In genomic region chr2:220985561-220985960, GRCh38 we compare ENCODE assay signal across 18 cellular contexts.
A peak's percentile ranks its signal among the peaks of the same experiment; 100 is the strongest.
DNase-seq lines count a peak whose midpoint lies in the region; ATAC-seq, FAIRE-seq and TF ChIP-seq lines count a peak whose summit lies in the region.
"Had no signal": no experiment of that assay in that cellular context is flagged by ENCODE, and none has a peak within 500 bp of the region (broad histone marks: within the 10 kb centered on the region; RNA-seq: fewer than 3 reads in every experiment).

No MANE protein-coding gene starts in this region.

- in situ Hi-C loops in mammary epithelial cell (cut with MboI; ENCODE audit: low sequenced_read_pairs in 2 of 2) = no loop called here

- H3K27ac ChIP-seq in mammary epithelial cell (ENCODE audit: insufficient read depth, low read depth, low read length) = no peak overlapping the region
- no peak overlapping the region for H3K27ac ChIP-seq in breast epithelium
- H3K27ac ChIP-seq in thyroid gland = no peak overlapping the region
- H3K27ac ChIP-seq in upper lobe of right lung = no peak overlapping the region
- H3K27ac ChIP-seq: 22Rv1, A549, BLaER1, HL-60 had no signal

- FAIRE-seq in bronchial epithelial cell (lab: Jason Lieb, UNC) = no peak
- FAIRE-seq: A549, HTR-8/SVneo had no signal

- no peak overlapping the region for H3K9ac ChIP-seq in mammary epithelial cell (ENCODE audit: insufficient read depth, low read length)
- H3K9ac ChIP-seq: BLaER1 had no signal

- peaks cover 3% of the 10 kb centered on the region for H3K4me1 ChIP-seq in mammary epithelial cell (ENCODE audit: insufficient read depth, low read length)
- H3K4me1 ChIP-seq in breast epithelium = no peaks in the 10 kb centered on the region
- H3K4me1 ChIP-seq in thyroid gland = peaks cover 5 to 6% of the 10 kb centered on the region in 2 donors
- H3K4me1 ChIP-seq in upper lobe of right lung = no peaks in the 10 kb centered on the region
- H3K4me1 ChIP-seq: A549, BLaER1, HAP-1 had no signal

- no peak overlapping the region for H2AFZ ChIP-seq in mammary epithelial cell (ENCODE audit: low read depth, low read length)

- H3K36me3 ChIP-seq in mammary epithelial cell (ENCODE audit: insufficient read depth, low read length) (no peaks in the 10 kb centered on the region), breast epithelium (no peaks in the 10 kb centered on the region), bronchial epithelial cell (ENCODE audit: control insufficient read depth, insufficient read depth, low read length) (no peaks in the 10 kb centered on the region), thyroid gland (no peaks in the 10 kb centered on the region), upper lobe of right lung (no peaks in the 10 kb centered on the region)
- H3K36me3 ChIP-seq: BLaER1, HAP-1 had no signal

- TF ChIP-seq POLR2A in breast epithelium (IDR thresholded peaks at IDR 0.05) (no peak), thyroid gland (IDR thresholded peaks at IDR 0.05) (no peak)

- H3K27me3 ChIP-seq in mammary epithelial cell (ENCODE audit: insufficient read depth, low read length) = peaks cover 4% of the 10 kb centered on the region
- no peaks in the 10 kb centered on the region for H3K27me3 ChIP-seq in breast epithelium
- peaks cover 2% of the 10 kb centered on the region for H3K27me3 ChIP-seq in bronchial epithelial cell (ENCODE audit: control insufficient read depth, insufficient read depth, low read length)
- no peaks in the 10 kb centered on the region for H3K27me3 ChIP-seq in thyroid gland
- no peaks in the 10 kb centered on the region for H3K27me3 ChIP-seq in upper lobe of right lung
- H3K27me3 ChIP-seq: BLaER1 had no signal

- TF ChIP-seq CTCF in mammary epithelial cell (conservative IDR thresholded peaks at IDR 0.05 in 1 of 2, IDR thresholded peaks at IDR 0.05 in 1 of 2; ENCODE audit: extremely low read depth in 1 of 2, insufficient read depth in 1 of 2, low read depth in 1 of 2, low read length in 2 of 2) (no peak), breast epithelium (IDR thresholded peaks at IDR 0.05) (no peak), bronchial epithelial cell (IDR thresholded peaks at IDR 0.05; ENCODE audit: insufficient read depth, low read length, severe bottlenecking) (no peak), thyroid gland (IDR thresholded peaks at IDR 0.05) (no peak), upper lobe of right lung (IDR thresholded peaks at IDR 0.05) (no peak)

- CTCF ChIA-PET in mammary epithelial cell (lab: Charles Lee; ENCODE audit: low non-redundant PET) = no interaction called here

- no peak for ATAC-seq in upper lobe of right lung
- ATAC-seq in GM21717 (IDR thresholded peaks at IDR 0.05; ENCODE audit: unreplicated experiment) = no peak
- ATAC-seq: A549 had no signal

- no peak overlapping the region for H3K4me3 ChIP-seq in mammary epithelial cell (replicated peaks in 1 of 3; ENCODE audit: insufficient read depth in 1 of 3, low read depth in 2 of 3, low read length in 3 of 3)
- H3K4me3 ChIP-seq in breast epithelium = no peak overlapping the region
- H3K4me3 ChIP-seq in bronchial epithelial cell (ENCODE audit: low read depth, low read length) = no peak overlapping the region
- H3K4me3 ChIP-seq in thyroid gland (replicated peaks in 1 of 3) = no peak overlapping the region
- no peak overlapping the region for H3K4me3 ChIP-seq in upper lobe of right lung
- H3K4me3 ChIP-seq: A549, BLaER1, HAP-1 had no signal

- 0% methylated on average over 4 of the region's 4 CpGs for WGBS in mammary epithelial cell (ENCODE audit: low coverage, missing lambda C conversion rate)
- 53 to 59% methylated on average over 4 of the region's 4 CpGs for WGBS in thyroid gland, 2 donors

- dilution Hi-C loops in mammary epithelial cell (cut with HindIII; ENCODE audit: low sequenced_read_pairs) = no loop called here

- DNase-seq in mammary epithelial cell (peak; percentile 56), breast epithelium (ENCODE audit: low spot score in 2 of 2) (no peak), bronchial epithelial cell (ENCODE audit: low read depth) (peak; percentile 57), kidney tubule cell (ENCODE audit: low spot score) (peak; percentile 19), thyroid gland (peak; percentile 2 to 4), upper lobe of right lung (no peak), NCI-H128 (lab: John Stamatoyannopoulos, UW; ENCODE audit: unreplicated experiment) (no peak)
- DNase-seq: CD4-positive, alpha-beta memory T cell; DMS79 treated with DMSO at 0.1 percent for 48 hours; GF-D8; IMR-90 had no signal

- no TSS peak for BruUV-seq in mammary epithelial cell (replicated peaks; lab: Mats Ljungman, UMichigan)

- H3K4me2 ChIP-seq in mammary epithelial cell (ENCODE audit: insufficient read depth, low read depth, low read length) = no peak overlapping the region
- H3K4me2 ChIP-seq: A549, BLaER1 had no signal

- intact Hi-C loops in mammary epithelial cell (cut with micrococcal nuclease) = no loop called here
- intact Hi-C loops in breast epithelium (cut with DNase I; ENCODE audit: low total_unique reads) = no loop called here
- intact Hi-C loops in thyroid gland (cut with DNase I) = no loop called here
- intact Hi-C loops in upper lobe of right lung (cut with DNase I) = no loop called here

- H3K79me2 ChIP-seq in mammary epithelial cell (ENCODE audit: insufficient read depth, low read length) = no peaks in the 10 kb centered on the region

- H3K9me3 ChIP-seq in mammary epithelial cell (replicated peaks; ENCODE audit: insufficient read depth, low read length) = no peaks in the 10 kb centered on the region
- H3K9me3 ChIP-seq in breast epithelium = no peaks in the 10 kb centered on the region
- no peaks in the 10 kb centered on the region for H3K9me3 ChIP-seq in thyroid gland
- H3K9me3 ChIP-seq in upper lobe of right lung = no peaks in the 10 kb centered on the region
- H3K9me3 ChIP-seq: A549, BLaER1, HAP-1 had no signal

- no peaks in the 10 kb centered on the region for H4K20me1 ChIP-seq in mammary epithelial cell (ENCODE audit: insufficient read depth, low read length)
- H4K20me1 ChIP-seq: BLaER1 had no signal

Comparison
In these comparisons a context has a peak if more than half of its experiments do, and no peak if none do; other contexts are left out.
1. DNase-seq: peak in mammary epithelial cell (single experiment), bronchial epithelial cell (single experiment), kidney tubule cell (single experiment) and thyroid gland (2 of 2); none in breast epithelium (0 of 2), upper lobe of right lung (single experiment) and NCI-H128 (single experiment).